In the genomic region with DNA sequence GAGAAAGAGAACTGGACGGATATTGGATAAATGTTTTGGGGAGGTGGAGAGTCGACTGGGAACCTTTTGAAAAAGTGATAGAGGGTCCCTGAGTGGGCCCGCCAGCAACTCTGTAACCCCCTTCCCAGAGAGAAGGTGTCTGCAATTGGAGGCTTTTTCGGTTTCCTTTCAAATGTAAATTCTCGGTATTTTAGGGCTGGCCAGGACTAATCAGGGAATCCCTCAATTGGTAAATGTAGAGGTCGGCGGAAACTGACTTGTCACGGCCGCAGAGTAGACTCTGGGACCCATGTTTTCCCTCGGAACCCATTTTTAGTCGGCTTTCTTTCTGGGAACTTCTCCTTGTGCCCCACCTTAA, we compare ENCODE assay signal across 8 cellular contexts. TPM values are rescaled to one million over a fixed set of nuclear protein-coding genes. Genes with fewer than 3 reads are reported as not detected.
A peak's percentile ranks its signal among the peaks of the same experiment; 100 is the strongest.
DNase-seq lines count a peak whose midpoint lies in the region; ATAC-seq, FAIRE-seq and TF ChIP-seq lines count a peak whose summit lies in the region.

No MANE protein-coding gene starts in this region.

- H3K36me3 ChIP-seq in A673 (ENCODE audit: insufficient read depth, low read length, poor library complexity, severe bottlenecking) = peaks cover 45% of the 10 kb centered on the region
- H3K36me3 ChIP-seq in kidney (ENCODE audit: control insufficient read depth in 1 of 2, insufficient read depth in 2 of 2, low read length in 2 of 2) = peaks cover 0 to 5% of the 10 kb centered on the region in 2 donors
- H3K36me3 ChIP-seq in thyroid gland = peaks cover 0 to 7% of the 10 kb centered on the region in 2 donors

- 1 to 2% methylated on average over 11 of the region's 11 CpGs for WGBS in thyroid gland, 2 donors

- no peaks in the 10 kb centered on the region for H3K27me3 Mint-ChIP-seq in activated naive CD8-positive, alpha-beta T cell

- H3K4me3 Mint-ChIP-seq in activated naive CD8-positive, alpha-beta T cell = peak overlapping the region; percentile 93

- TF ChIP-seq CTCF in A673 (conservative IDR thresholded peaks at IDR 0.05; ENCODE audit: low read depth, low read length) (no peak), kidney (IDR thresholded peaks at IDR 0.05; ENCODE audit: borderline replicate concordance, extremely low read depth, insufficient read depth) (no peak), thyroid gland (IDR thresholded peaks at IDR 0.05) (no peak)

- peaks cover 22% of the 10 kb centered on the region for H3K4me1 Mint-ChIP-seq in activated naive CD8-positive, alpha-beta T cell (ENCODE audit: low read depth)

- peak overlapping the region; percentile 41 for H3K27ac Mint-ChIP-seq in activated naive CD8-positive, alpha-beta T cell

- DNase-seq in A673 (ENCODE audit: low spot score) = no peak
- DNase-seq in kidney = no peak
- no peak for DNase-seq in thyroid gland
- DNase-seq in globus pallidus (ENCODE audit: low spot score) = no peak

- intact Hi-C loops in A673 (cut with micrococcal nuclease; ENCODE audit: unreplicated experiment) (no loop called here), kidney (cut with DNase I) (no loop called here), thyroid gland (cut with DNase I) (loop anchor here (5.0 kb wide), 1 partner anchor 50 kb away; a partner anchor contains a TSS)

- H3K9me3 Mint-ChIP-seq in activated naive CD8-positive, alpha-beta T cell (ENCODE audit: low read depth) = no peaks in the 10 kb centered on the region

- H3K9ac ChIP-seq in kidney (ENCODE audit: low read length in 2 of 2) = peak overlapping the region; percentile 15 to 88

- H3K27me3 ChIP-seq in A673 (replicated peaks; ENCODE audit: insufficient read depth, low read depth, low read length, poor library complexity) (no peaks in the 10 kb centered on the region), thyroid gland (no peaks in the 10 kb centered on the region)

- POLR2A ChIA-PET in A673 (lab: Charles Lee; ENCODE audit: low non-redundant PET) = interaction anchor here (0.6 kb wide), 1 partner anchor 48 kb away, joined by 3 read pairs; no protein-coding TSS in a partner anchor

- H3K9me3 ChIP-seq in A673 (ENCODE audit: low read depth, low read length, poor library complexity, severe bottlenecking) (no peaks in the 10 kb centered on the region), kidney (ENCODE audit: control insufficient read depth in 1 of 2, low read length in 2 of 2) (no peaks in the 10 kb centered on the region), thyroid gland (no peaks in the 10 kb centered on the region)

- ATAC-seq in GM19395 (IDR thresholded peaks at IDR 0.05; ENCODE audit: unreplicated experiment) (peak; percentile 2), HG02759 (IDR thresholded peaks at IDR 0.05; ENCODE audit: unreplicated experiment) (no peak), HG02623 (IDR thresholded peaks at IDR 0.05; ENCODE audit: unreplicated experiment) (no peak)

- no TSS peak for BruUV-seq in A673 (replicated peaks; lab: Mats Ljungman, UMichigan)

- H3K36me3 Mint-ChIP-seq in activated naive CD8-positive, alpha-beta T cell = no peaks in the 10 kb centered on the region

- H3K27ac ChIP-seq in A673 (ENCODE audit: low read depth, low read length, poor library complexity, severe bottlenecking) (peak overlapping the region; percentile 95), kidney (ENCODE audit: low read depth in 2 of 2, low read length in 2 of 2) (peak overlapping the region in 1 of 2 donors; percentile 19), thyroid gland (peak overlapping the region in 1 of 3 donors; percentile 44)

- H3K4me1 ChIP-seq in A673 (ENCODE audit: insufficient read depth, low read length, poor library complexity, severe bottlenecking) = peaks cover 21% of the 10 kb centered on the region
- H3K4me1 ChIP-seq in kidney (ENCODE audit: control insufficient read depth in 1 of 2, insufficient read depth in 1 of 2, low read depth in 1 of 2, low read length in 2 of 2) = peaks cover 8 to 10% of the 10 kb centered on the region in 2 donors
- peaks cover 0 to 10% of the 10 kb centered on the region in 2 donors for H3K4me1 ChIP-seq in thyroid gland

- CTCF ChIA-PET in A673 (lab: Charles Lee) = no interaction called here

- H3K4me3 ChIP-seq in A673 (ENCODE audit: low read depth, low read length, poor library complexity, severe bottlenecking) (peak overlapping the region; percentile 94), kidney (ENCODE audit: low read length in 2 of 2) (peak overlapping the region; percentile 85 to 88), thyroid gland (replicated peaks in 1 of 3) (peak overlapping the region; percentile 42 to 70 (median 66))

- FAIRE-seq in kidney (lab: Jason Lieb, UNC) = no peak

- no peak for TF ChIP-seq POLR2A in thyroid gland (IDR thresholded peaks at IDR 0.05)

RNA-seq across cellular contexts. Expression of a gene that starts 0.5 kb away (rescaled TPM):
- total RNA-seq in A673 (2021) (426 and 444 TPM in 2 replicates), kidney (5.9 TPM), thyroid gland (10 to 100 TPM in 3 of 4 donors, 1 to 10 TPM in 1; 7.7 to 13.4 (median 10.9) TPM)
- polyA plus RNA-seq in kidney (ENCODE audit: insufficient read depth, low read depth, low replicate concordance) = 5.1 TPM

RNA-seq across cellular contexts. Expression of a gene that starts 21.9 kb away (rescaled TPM):
- total RNA-seq in A673 (2021) (56.9 and 68.9 TPM in 2 replicates), kidney (3.1 TPM), thyroid gland (1 to 10 TPM in 3 of 4 donors, under 1 TPM in 1; 0.88 to 3.4 (median 1.9) TPM)
- polyA plus RNA-seq in kidney (ENCODE audit: insufficient read depth, low read depth, low replicate concordance) = 1.5 TPM

Comparison
In these comparisons a context has a peak if more than half of its experiments do, and no peak if none do; other contexts are left out.
1. RNA of a gene that starts 0.5 kb away (total RNA-seq): 426 to 444 TPM in A673; 7.7 to 13.4 TPM in thyroid gland and 5.9 TPM in kidney (single experiment); every median in the first group is over 10 times any median in the second.
2. RNA of a gene that starts 21.9 kb away (total RNA-seq): 56.9 to 68.9 TPM in A673; 3.1 TPM in kidney (single experiment) and 0.88 to 3.4 TPM in thyroid gland; every median in the first group is over 10 times any median in the second.
3. Peak in every context shown above with its lines, with median percentiles within 50 percentile points of each other: H3K4me3 ChIP-seq.